In genomic region chr1:173934440-173934839, GRCh38 we compare ENCODE assay signal across 32 cellular contexts. TPM values are rescaled to one million over a fixed set of nuclear protein-coding genes. Genes with fewer than 3 reads are reported as not detected.
DNase-seq lines count a peak whose midpoint lies in the region; ATAC-seq and TF ChIP-seq lines count a peak whose summit lies in the region.
"Had no signal": no experiment of that assay in that cellular context is flagged by ENCODE, and none has a peak within 500 bp of the region (broad histone marks: within the 10 kb centered on the region; RNA-seq: fewer than 3 reads in every experiment).

No MANE protein-coding gene starts in this region.

- no peaks in the 10 kb centered on the region for H3K27me3 ChIP-seq in CD4-positive, CD25-positive, alpha-beta regulatory T cell (ENCODE audit: control insufficient read depth, insufficient read depth, low read length)
- H3K27me3 ChIP-seq in esophagus muscularis mucosa: no peaks in the 10 kb centered on the region
- H3K27me3 ChIP-seq: BLaER1, foreskin keratinocyte, heart right ventricle, neutrophil, tibial nerve had no signal

- no peak for TF ChIP-seq POLR2A in esophagus muscularis mucosa (IDR thresholded peaks at IDR 0.05; ENCODE audit: low read depth)

- H3K9me3 ChIP-seq in CD4-positive, CD25-positive, alpha-beta regulatory T cell (ENCODE audit: control insufficient read depth in 2 of 2, low read length in 2 of 2): no peaks in the 10 kb centered on the region
- H3K9me3 ChIP-seq in esophagus muscularis mucosa: no peaks in the 10 kb centered on the region
- H3K9me3 ChIP-seq: BLaER1, heart right ventricle, neutrophil, prostate gland, tibial nerve had no signal

- WGBS in esophagus muscularis mucosa: 96% methylated on average over 1 of the region's 1 CpG

- no peak overlapping the region for H3K4me3 Mint-ChIP-seq in CD4-positive, CD25-positive, alpha-beta regulatory T cell
- H3K4me3 Mint-ChIP-seq in central memory CD8-positive, alpha-beta T cell: no peak overlapping the region
- H3K4me3 Mint-ChIP-seq: activated T-cell treated with anti-CD3 and anti-CD28 coated beads, Interleukin-2, amount 50 U/mL, for 4 hours; endodermal cell had no signal

- H3K27ac ChIP-seq in CD4-positive, CD25-positive, alpha-beta regulatory T cell (ENCODE audit: insufficient read depth, low read length, poor library complexity, severe bottlenecking): no peak overlapping the region
- no peak overlapping the region for H3K27ac ChIP-seq in esophagus muscularis mucosa (replicated peaks in 1 of 4)
- H3K27ac ChIP-seq: BLaER1, foreskin keratinocyte, heart right ventricle, neutrophil, prostate gland, RWPE1, SK-N-MC, tibial nerve had no signal

- no peaks in the 10 kb centered on the region for H3K4me1 Mint-ChIP-seq in CD4-positive, CD25-positive, alpha-beta regulatory T cell
- no peaks in the 10 kb centered on the region for H3K4me1 Mint-ChIP-seq in central memory CD8-positive, alpha-beta T cell

- H3K36me3 Mint-ChIP-seq in CD4-positive, CD25-positive, alpha-beta regulatory T cell: peaks cover 26% of the 10 kb centered on the region
- peaks cover 37% of the 10 kb centered on the region for H3K36me3 Mint-ChIP-seq in central memory CD8-positive, alpha-beta T cell (ENCODE audit: insufficient read depth)

- H3K27ac Mint-ChIP-seq in CD4-positive, CD25-positive, alpha-beta regulatory T cell: peak overlapping the region in 2 of 3 donors; percentile 15 to 61
- H3K27ac Mint-ChIP-seq in central memory CD8-positive, alpha-beta T cell (ENCODE audit: low read depth): peak overlapping the region; percentile 17
- H3K27ac Mint-ChIP-seq: endodermal cell had no signal

- TF ChIP-seq EP300 in esophagus muscularis mucosa (IDR thresholded peaks at IDR 0.05): no peak

- no peak for ATAC-seq in CD4-positive, CD25-positive, alpha-beta regulatory T cell (ENCODE audit: low read depth in 2 of 2)
- ATAC-seq in central memory CD8-positive, alpha-beta T cell (replicated peaks; ENCODE audit: extremely low read depth, poor library complexity, severe bottlenecking): no peak
- ATAC-seq: activated T-cell treated with anti-CD3 and anti-CD28 coated beads, Interleukin-2, amount 50 U/mL, for 4 hours; esophagus mucosa; foreskin keratinocyte; GM12878; heart right ventricle had no signal

- peaks cover 44% of the 10 kb centered on the region for H3K36me3 ChIP-seq in CD4-positive, CD25-positive, alpha-beta regulatory T cell (ENCODE audit: control insufficient read depth, insufficient read depth, low read length)
- peaks cover 20 to 77% (median 50%) of the 10 kb centered on the region in 4 donors for H3K36me3 ChIP-seq in esophagus muscularis mucosa
- H3K36me3 ChIP-seq: prostate gland had no signal

- H3K27me3 Mint-ChIP-seq in CD4-positive, CD25-positive, alpha-beta regulatory T cell: no peaks in the 10 kb centered on the region
- no peaks in the 10 kb centered on the region for H3K27me3 Mint-ChIP-seq in central memory CD8-positive, alpha-beta T cell

- H3K4me1 ChIP-seq in CD4-positive, CD25-positive, alpha-beta regulatory T cell (ENCODE audit: control insufficient read depth, insufficient read depth, low read length, poor library complexity, severe bottlenecking): no peaks in the 10 kb centered on the region
- no peaks in the 10 kb centered on the region for H3K4me1 ChIP-seq in esophagus muscularis mucosa
- H3K4me1 ChIP-seq: BLaER1, foreskin keratinocyte, heart right ventricle, prostate gland had no signal

- no peak for TF ChIP-seq CTCF in esophagus muscularis mucosa (IDR thresholded peaks at IDR 0.05)

- H3K9me3 Mint-ChIP-seq in CD4-positive, CD25-positive, alpha-beta regulatory T cell: peaks cover 0 to 2% (median 0%) of the 10 kb centered on the region in 7 donors
- no peaks in the 10 kb centered on the region for H3K9me3 Mint-ChIP-seq in central memory CD8-positive, alpha-beta T cell
- H3K9me3 Mint-ChIP-seq: activated T-cell treated with anti-CD3 and anti-CD28 coated beads, Interleukin-2, amount 50 U/mL, for 4 hours; endodermal cell had no signal

- DNase-seq in CD4-positive, CD25-positive, alpha-beta regulatory T cell: no peak
- DNase-seq in NCI-H69 (lab: John Stamatoyannopoulos, UW): peak; percentile 21
- DNase-seq in central memory CD8-positive, alpha-beta T cell (ENCODE audit: low spot score in 2 of 2): no peak
- DNase-seq in renal cortical epithelial cell (ENCODE audit: low read depth): peak; percentile 25
- DNase-seq in DMS79 (lab: John Stamatoyannopoulos, UW): no peak
- DNase-seq in NCI-H187 (lab: John Stamatoyannopoulos, UW): no peak
- no peak for DNase-seq in esophagus muscularis mucosa (ENCODE audit: extremely low spot score)
- DNase-seq in DMS53 (lab: John Stamatoyannopoulos, UW): no peak
- DNase-seq: activated CD4-positive, alpha-beta T cell treated with anti-CD3 and anti-CD28 coated beads for 48 hours; activated CD8-positive, alpha-beta memory T cell treated with anti-CD3 and anti-CD28 coated beads for 24 hours; activated naive CD4-positive, alpha-beta T cell treated with Interleukin-2 at 50 U/mL for 16 hours; activated T-cell treated with anti-CD3 and anti-CD28 coated beads, Interleukin-2, amount 50 U/mL, for 4 hours; Calu3; cortex of kidney; endodermal cell; foreskin keratinocyte; heart right ventricle; Karpas-422; kidney glomerular epithelial cell; NCI-H146; NCI-H446 treated with DMSO at 0.1 percent for 48 hours; stimulated activated CD4-positive, alpha-beta T cell treated with anti-CD3 and anti-CD28 coated beads, Interleukin-15, amount 100 ng/mL, for 24 hours had no signal

- H3K4me3 ChIP-seq in CD4-positive, CD25-positive, alpha-beta regulatory T cell (ENCODE audit: low read depth, low read length): no peak overlapping the region
- no peak overlapping the region for H3K4me3 ChIP-seq in esophagus muscularis mucosa
- H3K4me3 ChIP-seq: BLaER1, GM12878, heart right ventricle, prostate gland, SK-N-MC, tibial nerve had no signal

- intact Hi-C loops in esophagus muscularis mucosa (cut with DNase I): no loop called here

RNA-seq across cellular contexts. Expression of gene SERPINC1, which starts 17.3 kb away (rescaled TPM):
- total RNA-seq in CD4-positive, CD25-positive, alpha-beta regulatory T cell: not detected
- not detected for polyA plus RNA-seq in CD4-positive, CD25-positive, alpha-beta regulatory T cell
- total RNA-seq in renal cortical epithelial cell: 0.35 TPM in 1 of 2 replicates, not detected in the other
- not detected for total RNA-seq in esophagus muscularis mucosa
- total RNA-seq: endodermal cell, foreskin keratinocyte, lung microvascular endothelial cell, OCI-LY7, prostate gland, tibial nerve had no signal

Comparison
In these comparisons a context has a peak if more than half of its experiments do, and no peak if none do; other contexts are left out.
1. DNase-seq: peak in NCI-H69 (single experiment) and renal cortical epithelial cell (single experiment); none in CD4-positive, CD25-positive, alpha-beta regulatory T cell (0 of 3), central memory CD8-positive, alpha-beta T cell (0 of 2), DMS79 (single experiment), NCI-H187 (0 of 2), esophagus muscularis mucosa (single experiment) and DMS53 (single experiment).